In the genomic region with DNA sequence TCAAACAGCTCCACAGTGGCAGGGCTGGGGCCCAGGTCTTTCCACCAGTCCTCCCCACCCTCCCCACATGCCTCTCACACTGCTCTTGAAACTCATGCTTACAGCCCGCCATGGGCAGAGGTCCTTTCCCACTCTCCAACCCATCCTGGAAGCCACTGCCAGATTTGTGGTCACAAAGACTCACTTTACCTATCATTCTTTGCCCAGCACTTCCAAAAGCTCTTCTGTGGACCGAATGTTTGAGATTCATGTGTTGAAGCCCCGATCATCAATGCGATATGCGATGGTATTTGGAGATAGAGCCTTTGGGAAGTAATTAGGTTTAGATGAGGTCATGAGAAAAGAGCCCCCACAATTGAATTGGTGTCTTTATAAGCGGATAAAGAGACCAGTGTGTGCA, we compare ENCODE assay signal across 1 cellular context.
TF ChIP-seq lines count a peak whose summit lies in the region.

No MANE protein-coding gene starts in this region.

TF ChIP-seq in GM23338, 12 proteins besides CTCF, POLR2A, EP300 and RAD21 (continued from another document):
- TF ChIP-seq, protein P1, sequence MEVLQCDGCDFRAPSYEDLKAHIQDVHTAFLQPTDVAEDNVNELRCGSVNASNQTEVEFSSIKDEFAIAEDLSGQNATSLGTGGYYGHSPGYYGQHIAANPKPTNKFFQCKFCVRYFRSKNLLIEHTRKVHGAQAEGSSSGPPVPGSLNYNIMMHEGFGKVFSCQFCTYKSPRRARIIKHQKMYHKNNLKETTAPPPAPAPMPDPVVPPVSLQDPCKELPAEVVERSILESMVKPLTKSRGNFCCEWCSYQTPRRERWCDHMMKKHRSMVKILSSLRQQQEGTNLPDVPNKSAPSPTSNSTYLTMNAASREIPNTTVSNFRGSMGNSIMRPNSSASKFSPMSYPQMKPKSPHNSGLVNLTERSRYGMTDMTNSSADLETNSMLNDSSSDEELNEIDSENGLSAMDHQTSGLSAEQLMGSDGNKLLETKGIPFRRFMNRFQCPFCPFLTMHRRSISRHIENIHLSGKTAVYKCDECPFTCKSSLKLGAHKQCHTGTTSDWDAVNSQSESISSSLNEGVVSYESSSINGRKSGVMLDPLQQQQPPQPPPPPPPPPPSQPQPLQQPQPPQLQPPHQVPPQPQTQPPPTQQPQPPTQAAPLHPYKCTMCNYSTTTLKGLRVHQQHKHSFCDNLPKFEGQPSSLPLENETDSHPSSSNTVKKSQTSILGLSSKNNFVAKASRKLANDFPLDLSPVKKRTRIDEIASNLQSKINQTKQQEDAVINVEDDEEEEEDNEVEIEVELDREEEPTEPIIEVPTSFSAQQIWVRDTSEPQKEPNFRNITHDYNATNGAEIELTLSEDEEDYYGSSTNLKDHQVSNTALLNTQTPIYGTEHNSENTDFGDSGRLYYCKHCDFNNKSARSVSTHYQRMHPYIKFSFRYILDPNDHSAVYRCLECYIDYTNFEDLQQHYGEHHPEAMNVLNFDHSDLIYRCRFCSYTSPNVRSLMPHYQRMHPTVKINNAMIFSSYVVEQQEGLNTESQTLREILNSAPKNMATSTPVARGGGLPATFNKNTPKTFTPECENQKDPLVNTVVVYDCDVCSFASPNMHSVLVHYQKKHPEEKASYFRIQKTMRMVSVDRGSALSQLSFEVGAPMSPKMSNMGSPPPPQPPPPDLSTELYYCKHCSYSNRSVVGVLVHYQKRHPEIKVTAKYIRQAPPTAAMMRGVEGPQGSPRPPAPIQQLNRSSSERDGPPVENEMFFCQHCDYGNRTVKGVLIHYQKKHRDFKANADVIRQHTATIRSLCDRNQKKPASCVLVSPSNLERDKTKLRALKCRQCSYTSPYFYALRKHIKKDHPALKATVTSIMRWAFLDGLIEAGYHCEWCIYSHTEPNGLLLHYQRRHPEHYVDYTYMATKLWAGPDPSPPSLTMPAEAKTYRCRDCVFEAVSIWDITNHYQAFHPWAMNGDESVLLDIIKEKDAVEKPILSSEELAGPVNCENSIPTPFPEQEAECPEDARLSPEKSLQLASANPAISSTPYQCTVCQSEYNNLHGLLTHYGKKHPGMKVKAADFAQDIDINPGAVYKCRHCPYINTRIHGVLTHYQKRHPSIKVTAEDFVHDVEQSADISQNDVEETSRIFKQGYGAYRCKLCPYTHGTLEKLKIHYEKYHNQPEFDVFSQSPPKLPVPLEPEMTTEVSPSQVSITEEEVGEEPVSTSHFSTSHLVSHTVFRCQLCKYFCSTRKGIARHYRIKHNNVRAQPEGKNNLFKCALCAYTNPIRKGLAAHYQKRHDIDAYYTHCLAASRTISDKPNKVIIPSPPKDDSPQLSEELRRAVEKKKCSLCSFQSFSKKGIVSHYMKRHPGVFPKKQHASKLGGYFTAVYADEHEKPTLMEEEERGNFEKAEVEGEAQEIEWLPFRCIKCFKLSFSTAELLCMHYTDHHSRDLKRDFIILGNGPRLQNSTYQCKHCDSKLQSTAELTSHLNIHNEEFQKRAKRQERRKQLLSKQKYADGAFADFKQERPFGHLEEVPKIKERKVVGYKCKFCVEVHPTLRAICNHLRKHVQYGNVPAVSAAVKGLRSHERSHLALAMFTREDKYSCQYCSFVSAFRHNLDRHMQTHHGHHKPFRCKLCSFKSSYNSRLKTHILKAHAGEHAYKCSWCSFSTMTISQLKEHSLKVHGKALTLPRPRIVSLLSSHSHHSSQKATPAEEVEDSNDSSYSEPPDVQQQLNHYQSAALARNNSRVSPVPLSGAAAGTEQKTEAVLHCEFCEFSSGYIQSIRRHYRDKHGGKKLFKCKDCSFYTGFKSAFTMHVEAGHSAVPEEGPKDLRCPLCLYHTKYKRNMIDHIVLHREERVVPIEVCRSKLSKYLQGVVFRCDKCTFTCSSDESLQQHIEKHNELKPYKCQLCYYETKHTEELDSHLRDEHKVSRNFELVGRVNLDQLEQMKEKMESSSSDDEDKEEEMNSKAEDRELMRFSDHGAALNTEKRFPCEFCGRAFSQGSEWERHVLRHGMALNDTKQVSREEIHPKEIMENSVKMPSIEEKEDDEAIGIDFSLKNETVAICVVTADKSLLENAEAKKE (CRISPR knock-in tag; IDR thresholded peaks at IDR 0.05) = no peak
- TF ChIP-seq JUNB (IDR thresholded peaks at IDR 0.05; ENCODE audit: unreplicated experiment) (no peak), ZNF114 (CRISPR knock-in tag; IDR thresholded peaks at IDR 0.05) (no peak), EZH2 (IDR thresholded peaks at IDR 0.05; ENCODE audit: low read depth, unreplicated experiment) (no peak), ZNF331 (CRISPR knock-in tag; IDR thresholded peaks at IDR 0.05; ENCODE audit: low read depth) (no peak), NANOG (IDR thresholded peaks at IDR 0.05; ENCODE audit: borderline replicate concordance) (no peak), EZH2phosphoT487 (IDR thresholded peaks at IDR 0.05; ENCODE audit: unreplicated experiment) (no peak), STAT1 (IDR thresholded peaks at IDR 0.05; ENCODE audit: unreplicated experiment) (no peak)
